1 cellular context compared by ENCODE assay signal in genomic region chr3:172378439-172378838, GRCh38.
A peak's percentile ranks its signal among the peaks of the same experiment; 100 is the strongest.
TF ChIP-seq lines count a peak whose summit lies in the region.

No MANE protein-coding gene starts in this region.

TF ChIP-seq in HepG2, 621 proteins besides CTCF, POLR2A, EP300 and RAD21:
- TF ChIP-seq POLR2AphosphoS5 (IDR thresholded peaks at IDR 0.05; ENCODE audit: low read depth, low read length) (0 out of 2 replicates have a peak, but pooled peaks have one; percentile 28), DR1 (CRISPR knock-in tag; IDR thresholded peaks at IDR 0.05) (no peak)
